30 cellular contexts compared by ENCODE assay signal in genomic region chr2:148507970-148508369, GRCh38.
"Had no signal": no experiment of that assay in that cellular context is flagged by ENCODE, and none has a peak within 500 bp of the region (broad histone marks: within the 10 kb centered on the region; RNA-seq: fewer than 3 reads in every experiment).

No MANE protein-coding gene starts in this region.

- H3K36me3 Mint-ChIP-seq: activated CD4-positive, alpha-beta memory T cell treated with anti-CD3 and anti-CD28 coated beads for 36 hours; activated naive CD8-positive, alpha-beta T cell treated with anti-CD3 and anti-CD28 coated beads for 36 hours; stimulated activated naive B cell treated with anti-CD40 and anti-IgM and Interleukin-4, amounts not matched to agents 10 μg/mL and 1 μg/mL and 100 μg/mL, for 72 hours had no signal

- H3K27ac Mint-ChIP-seq: activated CD4-positive, alpha-beta memory T cell treated with anti-CD3 and anti-CD28 coated beads for 36 hours; activated naive CD4-positive, alpha-beta T cell treated with anti-CD3 and anti-CD28 coated beads for 36 hours; nephron; progenitor cell of endocrine pancreas; stimulated activated naive B cell treated with anti-CD40 and anti-IgM and Interleukin-4, amounts not matched to agents 10 μg/mL and 1 μg/mL and 100 μg/mL, for 72 hours had no signal

- H3K27me3 ChIP-seq: adrenal gland, body of pancreas, gastrocnemius medialis, ovary, stomach, thyroid gland, upper lobe of left lung, vagina had no signal

- H3K4me3 Mint-ChIP-seq: activated CD4-positive, alpha-beta memory T cell treated with anti-CD3 and anti-CD28 coated beads for 36 hours; activated naive CD4-positive, alpha-beta T cell treated with anti-CD3 and anti-CD28 coated beads for 36 hours; activated naive CD8-positive, alpha-beta T cell treated with anti-CD3 and anti-CD28 coated beads for 36 hours; activated T-helper 1 cell treated with anti-CD3 and anti-CD28 coated beads, Interleukin-12 subunit alpha, Interleukin-12 subunit beta, Interleukin-2, Interleukin-4 antibody, amounts not matched to agents 30 ng/mL and 10 ng/mL and 1 ng/mL, durations not matched to agents 14 hours and 24 hours and 36 hours; nephron; stimulated activated naive B cell treated with anti-CD40 and anti-IgM and Interleukin-4, amounts not matched to agents 10 μg/mL and 1 μg/mL and 100 μg/mL, for 72 hours had no signal

- H3K36me3 ChIP-seq: adrenal gland, gastrocnemius medialis, ovary, thyroid gland, upper lobe of left lung, vagina had no signal

- DNase-seq: activated CD4-positive, alpha-beta memory T cell treated with anti-CD3 and anti-CD28 coated beads for 36 hours; activated CD4-positive, alpha-beta T cell treated with anti-CD3 and anti-CD28 coated beads for 48 hours; activated CD8-positive, alpha-beta memory T cell treated with anti-CD3 and anti-CD28 coated beads, Interleukin-2, amount 50 U/mL, for 4 hours; activated effector memory CD4-positive, alpha-beta T cell treated with anti-CD3 and anti-CD28 coated beads, Interleukin-2, amount 50 U/mL, for 16 hours; activated naive CD4-positive, alpha-beta T cell treated with anti-CD3 and anti-CD28 coated beads for 36 hours; activated naive CD8-positive, alpha-beta T cell treated with anti-CD3 and anti-CD28 coated beads for 36 hours; activated T-cell treated with anti-CD3 and anti-CD28 coated beads, Interleukin-2, amount 50 U/mL, for 1 hour; adrenal gland; aorta; body of pancreas; dermis blood vessel endothelial cell; effector CD4-positive, alpha-beta T cell; gastrocnemius medialis; islet precursor cell; left ventricle myocardium inferior; ovary; retina; stimulated activated CD4-positive, alpha-beta T cell treated with anti-CD3 and anti-CD28 coated beads, Interleukin-15, amount 100 ng/mL, for 24 hours; stimulated activated CD4-positive, alpha-beta T cell treated with anti-CD3 and anti-CD28 coated beads, Interleukin-2, amount 100 ng/mL, for 24 hours; stimulated activated naive B cell treated with anti-CD40 and anti-IgM and Interleukin-4, amounts not matched to agents 10 μg/mL and 1 μg/mL and 100 μg/mL, for 72 hours; stomach; thyroid gland had no signal

- H3K9me3 ChIP-seq: adrenal gland, body of pancreas, gastrocnemius medialis, left ventricle myocardium inferior, ovary, stomach, thyroid gland, upper lobe of left lung, vagina had no signal

- H3K9me3 Mint-ChIP-seq: activated CD4-positive, alpha-beta memory T cell treated with anti-CD3 and anti-CD28 coated beads for 36 hours; activated naive CD4-positive, alpha-beta T cell treated with anti-CD3 and anti-CD28 coated beads for 36 hours; activated naive CD8-positive, alpha-beta T cell treated with anti-CD3 and anti-CD28 coated beads for 36 hours; activated T-helper 1 cell treated with anti-CD3 and anti-CD28 coated beads, Interleukin-12 subunit alpha, Interleukin-12 subunit beta, Interleukin-2, Interleukin-4 antibody, amounts not matched to agents 30 ng/mL and 10 ng/mL and 1 ng/mL, durations not matched to agents 14 hours and 24 hours and 36 hours; nephron; stimulated activated naive B cell treated with anti-CD40 and anti-IgM and Interleukin-4, amounts not matched to agents 10 μg/mL and 1 μg/mL and 100 μg/mL, for 72 hours had no signal

- H3K4me3 ChIP-seq: adrenal gland, body of pancreas, gastrocnemius medialis, left ventricle myocardium inferior, ovary, stomach, thyroid gland, upper lobe of left lung, vagina had no signal

- H3K27me3 Mint-ChIP-seq: activated CD4-positive, alpha-beta memory T cell treated with anti-CD3 and anti-CD28 coated beads for 36 hours; activated naive CD8-positive, alpha-beta T cell treated with anti-CD3 and anti-CD28 coated beads for 36 hours; progenitor cell of endocrine pancreas; stimulated activated naive B cell treated with anti-CD40 and anti-IgM and Interleukin-4, amounts not matched to agents 10 μg/mL and 1 μg/mL and 100 μg/mL, for 72 hours had no signal

- H3K27ac ChIP-seq: adrenal gland, body of pancreas, epithelial cell of prostate, gastrocnemius medialis, ovary, stomach, thyroid gland, upper lobe of left lung, vagina, VCaP had no signal

- ATAC-seq: activated CD4-positive, CD25-positive, alpha-beta regulatory T cell treated with anti-CD3 and anti-CD28 coated beads, Interleukin-2, amount 50 U/mL, for 24 hours; body of pancreas; gastrocnemius medialis; stimulated activated naive B cell treated with anti-CD40 and anti-IgM and Interleukin-4, amounts not matched to agents 10 μg/mL and 1 μg/mL and 100 μg/mL, for 72 hours had no signal
